29 cellular contexts compared by ENCODE assay signal in genomic region chr1:60959701-60960100, GRCh38.
"Had no signal": no experiment of that assay in that cellular context is flagged by ENCODE, and none has a peak within 500 bp of the region (broad histone marks: within the 10 kb centered on the region; RNA-seq: fewer than 3 reads in every experiment).

No MANE protein-coding gene starts in this region.

- H3K79me2 ChIP-seq: parathyroid adenoma had no signal

- H3K9ac ChIP-seq: neural progenitor cell, parathyroid adenoma had no signal

- H3K9me3 Mint-ChIP-seq: natural killer cell had no signal

- H3K27me3 Mint-ChIP-seq: stimulated activated naive B cell treated with anti-CD40 and anti-IgM and Interleukin-4, amounts not matched to agents 10 μg/mL and 1 μg/mL and 100 μg/mL, for 72 hours had no signal

- H3K27ac ChIP-seq: neural progenitor cell, ovary, parathyroid adenoma, psoas muscle, right lobe of liver, sigmoid colon, suprapubic skin, testis, tibial artery, transverse colon, upper lobe of left lung, vagina had no signal

- ATAC-seq: natural killer cell; psoas muscle; right cardiac atrium; right lobe of liver; stimulated activated effector memory CD8-positive, alpha-beta T cell treated with anti-CD3 and anti-CD28 coated beads, Interleukin-12 subunit alpha, Interleukin-12 subunit beta, amount 100 ng/mL, for 72 hours; stimulated activated naive B cell treated with anti-CD40 and anti-IgM and Interleukin-4, amounts not matched to agents 10 μg/mL and 1 μg/mL and 100 μg/mL, for 72 hours had no signal

- H3K27ac Mint-ChIP-seq: natural killer cell; neural progenitor cell; progenitor cell of endocrine pancreas; stimulated activated effector memory CD8-positive, alpha-beta T cell treated with anti-CD3 and anti-CD28 coated beads, Interleukin-12 subunit alpha, Interleukin-12 subunit beta, amount 100 ng/mL, for 72 hours; stimulated activated naive B cell treated with anti-CD40 and anti-IgM and Interleukin-4, amounts not matched to agents 10 μg/mL and 1 μg/mL and 100 μg/mL, for 72 hours; stimulated activated naive CD8-positive, alpha-beta T cell treated with anti-CD3 and anti-CD28 coated beads, Interleukin-15, Interleukin-2, amounts not matched to agents 100 ng/mL and 50 ng/mL, for 24 hours had no signal

- H3K4me2 ChIP-seq: neural progenitor cell had no signal

- DNase-seq: natural killer cell; occipital lobe; ovary; posterior cingulate gyrus; psoas muscle; right cardiac atrium; right lobe of liver; sigmoid colon; small intestine; stimulated activated CD4-positive, alpha-beta T cell treated with anti-CD3 and anti-CD28 coated beads, Interleukin-15, amount 100 ng/mL, for 24 hours; stimulated activated CD4-positive, alpha-beta T cell treated with anti-CD3 and anti-CD28 coated beads, Interleukin-2, amount 100 ng/mL, for 24 hours; stimulated activated CD4-positive, alpha-beta T cell treated with anti-CD3 and anti-CD28 coated beads, Interleukin-2, amount 100 ng/mL, for 48 hours; stimulated activated CD4-positive, alpha-beta T cell treated with anti-CD3 and anti-CD28 coated beads, Interleukin-4, amount 100 ng/mL, for 24 hours; stimulated activated naive B cell treated with anti-CD40 and anti-IgM and Interleukin-4, amounts not matched to agents 10 μg/mL and 1 μg/mL and 100 μg/mL, for 72 hours; stimulated activated naive CD4-positive, alpha-beta T cell treated with Interleukin-2 at 50 U/mL for 16 hours; substantia nigra; testis; tibial artery; transverse colon; upper lobe of left lung had no signal

- H3K4me3 Mint-ChIP-seq: natural killer cell; nephron; neural progenitor cell; stimulated activated effector memory CD8-positive, alpha-beta T cell treated with anti-CD3 and anti-CD28 coated beads, Interleukin-12 subunit alpha, Interleukin-12 subunit beta, amount 100 ng/mL, for 72 hours; stimulated activated naive B cell treated with anti-CD40 and anti-IgM and Interleukin-4, amounts not matched to agents 10 μg/mL and 1 μg/mL and 100 μg/mL, for 72 hours; stimulated activated naive CD8-positive, alpha-beta T cell treated with anti-CD3 and anti-CD28 coated beads, Interleukin-15, Interleukin-2, amounts not matched to agents 100 ng/mL and 50 ng/mL, for 24 hours had no signal

- H3K4me1 Mint-ChIP-seq: neural progenitor cell; stimulated activated effector memory CD8-positive, alpha-beta T cell treated with anti-CD3 and anti-CD28 coated beads, Interleukin-12 subunit alpha, Interleukin-12 subunit beta, amount 100 ng/mL, for 72 hours; stimulated activated naive B cell treated with anti-CD40 and anti-IgM and Interleukin-4, amounts not matched to agents 10 μg/mL and 1 μg/mL and 100 μg/mL, for 72 hours had no signal

- H3K4me1 ChIP-seq: neural progenitor cell, parathyroid adenoma, psoas muscle, right lobe of liver, sigmoid colon, suprapubic skin, transverse colon, upper lobe of left lung, vagina had no signal

- H3K4me3 ChIP-seq: neural progenitor cell, ovary, psoas muscle, right lobe of liver, sigmoid colon, suprapubic skin, testis, tibial artery, transverse colon, upper lobe of left lung, vagina had no signal

- H3K36me3 Mint-ChIP-seq: natural killer cell; stimulated activated effector memory CD8-positive, alpha-beta T cell treated with anti-CD3 and anti-CD28 coated beads, Interleukin-12 subunit alpha, Interleukin-12 subunit beta, amount 100 ng/mL, for 72 hours had no signal

- H3K27me3 ChIP-seq: neural progenitor cell, ovary, right lobe of liver, sigmoid colon, suprapubic skin, testis, tibial artery, transverse colon, upper lobe of left lung, vagina had no signal

- H3K36me3 ChIP-seq: neural progenitor cell, ovary, right lobe of liver, sigmoid colon, suprapubic skin, tibial artery, transverse colon, upper lobe of left lung, vagina had no signal

- H2AFZ ChIP-seq: neural progenitor cell, parathyroid adenoma had no signal

- FAIRE-seq: small intestine, urothelium cell line had no signal

- H3K9me3 ChIP-seq: psoas muscle, right lobe of liver, suprapubic skin, testis, vagina had no signal
